17 cellular contexts compared by ENCODE assay signal in genomic region chr5:65808261-65808741, GRCh38.
DNase-seq lines count a peak whose midpoint lies in the region; ATAC-seq, FAIRE-seq and TF ChIP-seq lines count a peak whose summit lies in the region.
"Had no signal": no experiment of that assay in that cellular context is flagged by ENCODE, and none has a peak within 500 bp of the region (broad histone marks: within the 10 kb centered on the region; RNA-seq: fewer than 3 reads in every experiment).

No MANE protein-coding gene starts in this region.

- H3K4me1 Mint-ChIP-seq in HFFc6 (ENCODE audit: low read depth): peaks cover 88% of the 10 kb centered on the region
- H3K4me1 Mint-ChIP-seq in astrocyte (ENCODE audit: low read depth, unreplicated experiment): peaks cover 15% of the 10 kb centered on the region
- H3K4me1 Mint-ChIP-seq in progenitor cell of endocrine pancreas (ENCODE audit: low read depth): no peaks in the 10 kb centered on the region

- H3K36me3 ChIP-seq in astrocyte (ENCODE audit: insufficient read depth, low read length) (peaks cover 7% of the 10 kb centered on the region), thoracic aorta (no peaks in the 10 kb centered on the region)

- H3K9me3 Mint-ChIP-seq in HFFc6: no peaks in the 10 kb centered on the region
- peaks cover 2% of the 10 kb centered on the region for H3K9me3 Mint-ChIP-seq in astrocyte (ENCODE audit: unreplicated experiment)
- no peaks in the 10 kb centered on the region for H3K9me3 Mint-ChIP-seq in progenitor cell of endocrine pancreas (ENCODE audit: low read depth)
- H3K9me3 Mint-ChIP-seq: CD4-positive, CD25-positive, alpha-beta regulatory T cell had no signal

- peaks cover 55% of the 10 kb centered on the region for H3K36me3 Mint-ChIP-seq in HFFc6 (ENCODE audit: low read depth)
- peaks cover 28% of the 10 kb centered on the region for H3K36me3 Mint-ChIP-seq in astrocyte (ENCODE audit: low read depth, unreplicated experiment)
- H3K36me3 Mint-ChIP-seq in progenitor cell of endocrine pancreas (ENCODE audit: insufficient read depth): peaks cover 40% of the 10 kb centered on the region

- H3K4me1 ChIP-seq in astrocyte (ENCODE audit: insufficient read depth, low read length) (peaks cover 49% of the 10 kb centered on the region), thoracic aorta (ENCODE audit: control insufficient read depth in 1 of 2, low read depth in 2 of 2) (peaks cover 11 to 32% of the 10 kb centered on the region in 2 donors)
- H3K4me1 ChIP-seq: psoas muscle had no signal

- H2AFZ ChIP-seq in astrocyte (ENCODE audit: low read depth, low read length): no peak overlapping the region

- no peak for ATAC-seq in thoracic aorta (ENCODE audit: insufficient number of reproducible peaks, low FRiP score, low read depth)
- no peak for ATAC-seq in GM19328 (IDR thresholded peaks at IDR 0.05; ENCODE audit: unreplicated experiment)
- no peak for ATAC-seq in HG03520 (IDR thresholded peaks at IDR 0.05; ENCODE audit: unreplicated experiment)
- ATAC-seq: activated CD8-positive, alpha-beta T cell treated with anti-CD3 and anti-CD28 coated beads, Interleukin-2, amount 10 ng/mL, durations not matched to agents 7 days and 5 days; activated T-helper 17 cell treated with anti-CD3 and anti-CD28 coated beads, Interleukin-2, amount 50 U/mL, for 72 hours; psoas muscle had no signal

- FAIRE-seq in astrocyte (lab: Jason Lieb, UNC): no peak
- FAIRE-seq: G401.6, kidney had no signal

- H4K20me1 ChIP-seq in astrocyte (ENCODE audit: insufficient read depth, low read length): no peaks in the 10 kb centered on the region

- H3K79me2 ChIP-seq in astrocyte (ENCODE audit: insufficient read depth, low read length): no peaks in the 10 kb centered on the region

- H3K9ac ChIP-seq in astrocyte (ENCODE audit: low read length): no peak overlapping the region

- peak overlapping the region; percentile 82 for H3K27ac Mint-ChIP-seq in HFFc6
- H3K27ac Mint-ChIP-seq in astrocyte (ENCODE audit: unreplicated experiment): no peak overlapping the region
- no peak overlapping the region for H3K27ac Mint-ChIP-seq in progenitor cell of endocrine pancreas
- H3K27ac Mint-ChIP-seq: activated CD8-positive, alpha-beta T cell treated with anti-CD3 and anti-CD28 coated beads, Interleukin-2, amount 10 ng/mL, durations not matched to agents 7 days and 5 days; activated T-helper 17 cell treated with anti-CD3 and anti-CD28 coated beads, Interleukin-2, amount 50 U/mL, for 72 hours had no signal

- H3K4me3 ChIP-seq in astrocyte (ENCODE audit: insufficient read depth, low read depth, low read length) (no peak overlapping the region), thoracic aorta (peak overlapping the region; percentile 7)
- H3K4me3 ChIP-seq: MG63, psoas muscle had no signal

- H3K27me3 Mint-ChIP-seq in HFFc6 (ENCODE audit: insufficient read depth) (no peaks in the 10 kb centered on the region; the same call in 1 of the 2 replicates), astrocyte (ENCODE audit: low read depth, unreplicated experiment) (no peaks in the 10 kb centered on the region), progenitor cell of endocrine pancreas (no peaks in the 10 kb centered on the region)
- H3K27me3 Mint-ChIP-seq: activated T-helper 17 cell treated with anti-CD3 and anti-CD28 coated beads, Interleukin-2, amount 50 U/mL, for 72 hours; CD4-positive, CD25-positive, alpha-beta regulatory T cell had no signal

- DNase-seq in HFFc6 (peak; percentile 55), astrocyte (ENCODE audit: low read depth) (peak; percentile 47), hepatic stellate cell (ENCODE audit: low spot score) (peak; percentile 12), thoracic aorta (ENCODE audit: low spot score) (no peak), progenitor cell of endocrine pancreas (ENCODE audit: low spot score, unreplicated experiment) (no peak)
- DNase-seq: activated CD8-positive, alpha-beta T cell treated with anti-CD3 and anti-CD28 coated beads, Interleukin-2, amount 10 ng/mL, durations not matched to agents 7 days and 5 days; aorta; CD4-positive, CD25-positive, alpha-beta regulatory T cell; kidney; NK-92 treated with Interleukin-12 subunit alpha and Interleukin-12 subunit beta, amount 100 ng/mL, for 24 hours; psoas muscle; stimulated activated CD4-positive, alpha-beta T cell treated with anti-CD3 and anti-CD28 coated beads, Interleukin-15, amount 100 ng/mL, for 24 hours had no signal

- H3K27ac ChIP-seq in astrocyte (ENCODE audit: low read depth, low read length) (peak overlapping the region; percentile 34), thoracic aorta (peak overlapping the region in 1 of 2 donors; percentile 49)
- H3K27ac ChIP-seq: psoas muscle had no signal

- TF ChIP-seq CTCF in HFFc6 (IDR thresholded peaks at IDR 0.05) (no peak), astrocyte (IDR thresholded peaks at IDR 0.05; ENCODE audit: insufficient read depth, low read depth, low read length) (no peak), thoracic aorta (IDR thresholded peaks at IDR 0.05) (no peak), progenitor cell of endocrine pancreas (IDR thresholded peaks at IDR 0.05; ENCODE audit: unreplicated experiment) (no peak)

- no peaks in the 10 kb centered on the region for H3K9me3 ChIP-seq in astrocyte (ENCODE audit: insufficient read depth, low read depth, low read length)
- no peaks in the 10 kb centered on the region for H3K9me3 ChIP-seq in thoracic aorta
- H3K9me3 ChIP-seq: MG63, psoas muscle had no signal

- peak overlapping the region; percentile 45 for H3K4me2 ChIP-seq in astrocyte (ENCODE audit: low read length)

- no peaks in the 10 kb centered on the region for H3K27me3 ChIP-seq in astrocyte (ENCODE audit: insufficient read depth, low read length)
- no peaks in the 10 kb centered on the region for H3K27me3 ChIP-seq in thoracic aorta (replicated peaks; ENCODE audit: insufficient read depth)
- H3K27me3 ChIP-seq: MG63 had no signal

- H3K4me3 Mint-ChIP-seq in HFFc6: peak overlapping the region; percentile 73
- H3K4me3 Mint-ChIP-seq in astrocyte (ENCODE audit: unreplicated experiment): no peak overlapping the region
- H3K4me3 Mint-ChIP-seq in progenitor cell of endocrine pancreas (ENCODE audit: low read depth): no peak overlapping the region
- H3K4me3 Mint-ChIP-seq: activated CD8-positive, alpha-beta T cell treated with anti-CD3 and anti-CD28 coated beads, Interleukin-2, amount 10 ng/mL, durations not matched to agents 7 days and 5 days; activated T-helper 17 cell treated with anti-CD3 and anti-CD28 coated beads, Interleukin-2, amount 50 U/mL, for 72 hours; CD4-positive, CD25-positive, alpha-beta regulatory T cell had no signal

Comparison
In these comparisons a context has a peak if more than half of its experiments do, and no peak if none do; other contexts are left out.
1. DNase-seq: peak in HFFc6 (single experiment), astrocyte (single experiment) and hepatic stellate cell (single experiment); none in thoracic aorta (single experiment) and progenitor cell of endocrine pancreas (single experiment).